ENCODE assay signal across 1 cellular context in the genomic region with DNA sequence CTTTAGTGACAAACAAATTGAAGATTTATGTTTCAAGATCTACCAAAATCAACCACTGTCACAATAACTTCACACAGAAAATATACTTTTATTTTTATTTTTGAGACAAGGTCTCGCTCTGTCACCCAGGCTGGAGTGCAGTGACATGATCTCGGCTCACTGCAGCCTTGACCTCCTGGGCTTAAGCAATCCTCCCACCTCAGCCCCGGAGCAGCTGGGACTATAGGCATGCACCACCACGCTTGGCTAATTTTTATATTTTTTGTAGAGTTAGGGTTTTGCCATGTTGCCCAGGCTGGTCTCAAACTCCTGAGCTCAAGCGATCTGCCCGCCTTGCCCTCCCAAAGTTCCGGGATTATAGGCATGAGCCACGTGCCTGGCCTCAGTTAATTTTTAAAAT. TPM values are rescaled to one million over a fixed set of nuclear protein-coding genes. Genes with fewer than 3 reads are reported as not detected.
"Had no signal": no experiment of that assay in that cellular context is flagged by ENCODE, and none has a peak within 500 bp of the region (broad histone marks: within the 10 kb centered on the region; RNA-seq: fewer than 3 reads in every experiment).

No MANE protein-coding gene starts in this region.

RNA-seq across cellular contexts. Expression of a gene that starts 56.8 kb away (rescaled TPM):
- total RNA-seq: glomerular endothelial cell had no signal
